ENCODE assay signal across 8 cellular contexts in genomic region chr13:79481685-79482052, GRCh38. TPM values are rescaled to one million over a fixed set of nuclear protein-coding genes. Genes with fewer than 3 reads are reported as not detected.
DNase-seq lines count a peak whose midpoint lies in the region; ATAC-seq and TF ChIP-seq lines count a peak whose summit lies in the region.

No MANE protein-coding gene starts in this region.

- BruUV-seq in Panc1 (replicated peaks; lab: Mats Ljungman, UMichigan): no TSS peak

- H3K36me3 ChIP-seq in Panc1 (ENCODE audit: control insufficient read depth, insufficient read depth, low read length) (no peaks in the 10 kb centered on the region; the same call in 1 of the 2 replicates), iPS-15b (ENCODE audit: control insufficient read depth, insufficient read depth, low read length) (no peaks in the 10 kb centered on the region)

- H3K4me1 ChIP-seq in Panc1 (ENCODE audit: control insufficient read depth, insufficient read depth, low read length) (peaks cover 11% of the 10 kb centered on the region), iPS-15b (ENCODE audit: control insufficient read depth, insufficient read depth, low read length) (no peaks in the 10 kb centered on the region)

- CTCF ChIA-PET in Panc1 (lab: Charles Lee): interaction anchor here (0.7 kb wide), 2 partner anchors 32 to 74 kb away, joined by 3 read pairs; no protein-coding TSS in a partner anchor

- DNase-seq in Panc1 (ENCODE audit: low read depth, low spot score) (no peak), NOMO-1 (lab: John Stamatoyannopoulos, UW; ENCODE audit: unreplicated experiment in 2 of 2) (no peak), ureter (ENCODE audit: low spot score) (no peak)
- peak; percentile 73 for DNase-seq in activated naive CD4-positive, alpha-beta T cell treated with anti-CD3 and anti-CD28 coated beads, Interleukin-2, amount 50 U/mL, for 16 hours
- DNase-seq in stimulated activated CD4-positive, alpha-beta T cell treated with anti-CD3 and anti-CD28 coated beads, Interleukin-1b, Interleukin-23, amount 100 ng/mL, for 4 hours (ENCODE audit: low read depth in 2 of 2): peak; percentile 56 to 60

- H3K9me3 ChIP-seq in Panc1 (ENCODE audit: control insufficient read depth, insufficient read depth, low read depth, low read length) (no peaks in the 10 kb centered on the region), iPS-15b (ENCODE audit: control insufficient read depth, insufficient read depth, low read length) (no peaks in the 10 kb centered on the region)

- H3K9ac ChIP-seq in iPS-15b (ENCODE audit: low read depth, low read length): peak overlapping the region; percentile 77

- intact Hi-C loops in Panc1 (cut with micrococcal nuclease; ENCODE audit: unreplicated experiment): no loop called here

- in situ Hi-C loops in Panc1 (cut with HindIII; ENCODE audit: low pct_unique_long_range_greater_than_20kb, low sequenced_read_pairs): no loop called here

- POLR2A ChIA-PET in Panc1 (lab: Charles Lee): no interaction called here

- H3K4me3 ChIP-seq in Panc1 (ENCODE audit: low read depth in 2 of 2, low read length in 2 of 2): peak overlapping the region; percentile 90 to 92
- peak overlapping the region; percentile 86 for H3K4me3 ChIP-seq in iPS-15b (ENCODE audit: low read depth, low read length)

- TF ChIP-seq CTCF in Panc1 (IDR thresholded peaks at IDR 0.05): no peak

- H3K27me3 ChIP-seq in Panc1 (ENCODE audit: control insufficient read depth, insufficient read depth, low read length) (no peaks in the 10 kb centered on the region; the same call in 1 of the 2 replicates), iPS-15b (ENCODE audit: control insufficient read depth, insufficient read depth, low read length) (peaks cover 14% of the 10 kb centered on the region)

- ATAC-seq in GM18498 (IDR thresholded peaks at IDR 0.05; ENCODE audit: unreplicated experiment): peak; percentile 38
- peak; percentile 35 for ATAC-seq in HG02678 (IDR thresholded peaks at IDR 0.05; ENCODE audit: unreplicated experiment)
- ATAC-seq in Panc1: peak; percentile 61

- peak overlapping the region; percentile 82 for H3K27ac ChIP-seq in Panc1 (ENCODE audit: low read length)

RNA-seq across cellular contexts. Expression of gene NDFIP2, which starts 0.7 kb away (rescaled TPM):
- total RNA-seq in Panc1 (2021; ENCODE audit: unreplicated experiment) (29.6 TPM), ureter (57.1 TPM)
- 17.1 TPM for polyA plus RNA-seq in Panc1 (2012; ENCODE audit: insufficient read length)

Comparison
In these comparisons a context has a peak if more than half of its experiments do, and no peak if none do; other contexts are left out.
1. DNase-seq: peak in activated naive CD4-positive, alpha-beta T cell treated with anti-CD3 and anti-CD28 coated beads, Interleukin-2, amount 50 U/mL, for 16 hours (single experiment) and stimulated activated CD4-positive, alpha-beta T cell treated with anti-CD3 and anti-CD28 coated beads, Interleukin-1b, Interleukin-23, amount 100 ng/mL, for 4 hours (2 of 2); none in Panc1 (single experiment), NOMO-1 (0 of 2) and ureter (single experiment).
2. Peak in every context shown above with its lines, with median percentiles within 50 percentile points of each other: ATAC-seq.